In genomic region chr13:98026457-98026857, GRCh38 we compare ENCODE assay signal across 1 cellular context.
TF ChIP-seq lines count a peak whose summit lies in the region.

No MANE protein-coding gene starts in this region.

TF ChIP-seq in HepG2, 621 proteins besides CTCF, POLR2A, EP300 and RAD21 (continued from another document and continues in another):
- TF ChIP-seq ZBTB39 (CRISPR knock-in tag; IDR thresholded peaks at IDR 0.05) (no peak), ZSCAN12 (CRISPR knock-in tag; IDR thresholded peaks at IDR 0.05) (no peak), PHF21A (CRISPR knock-in tag; IDR thresholded peaks at IDR 0.05) (peak; percentile 94), ZFP62 (CRISPR knock-in tag; IDR thresholded peaks at IDR 0.05) (no peak), KAT7 (CRISPR knock-in tag; IDR thresholded peaks at IDR 0.05; ENCODE audit: borderline replicate concordance) (no peak), ASH2L (IDR thresholded peaks at IDR 0.05; ENCODE audit: insufficient read length, low read depth, low read length) (peak; percentile 73), TOPORS (CRISPR knock-in tag; IDR thresholded peaks at IDR 0.05) (no peak), BHLHE40 (IDR thresholded peaks at IDR 0.05; ENCODE audit: low read length) (peak; percentile 59; the same call in 1 of the 2 replicates), HMG20B (CRISPR knock-in tag; conservative IDR thresholded peaks at IDR 0.05) (peak; percentile 90), ZNF7 (CRISPR knock-in tag; IDR thresholded peaks at IDR 0.05) (no peak), GRHL1 (CRISPR knock-in tag; conservative IDR thresholded peaks at IDR 0.05) (no peak), ZBED4 (CRISPR knock-in tag; IDR thresholded peaks at IDR 0.05; ENCODE audit: borderline replicate concordance) (no peak), MEIS2 (CRISPR knock-in tag; IDR thresholded peaks at IDR 0.05) (peak; percentile 67), PHF8 (CRISPR knock-in tag; IDR thresholded peaks at IDR 0.05) (no peak), MED13 (CRISPR knock-in tag; IDR thresholded peaks at IDR 0.05) (no peak), ZGPAT (CRISPR knock-in tag; IDR thresholded peaks at IDR 0.05) (peak; percentile 85), ZNF235 (CRISPR knock-in tag; IDR thresholded peaks at IDR 0.05; ENCODE audit: borderline replicate concordance) (no peak), HMGXB4 (CRISPR knock-in tag; IDR thresholded peaks at IDR 0.05; ENCODE audit: borderline replicate concordance in 1 of 2, low read depth in 1 of 2) (peak in 1 of 2 experiments; percentile 31; a peak in 1 of 4 replicates), ZNF552 (CRISPR knock-in tag; IDR thresholded peaks at IDR 0.05; ENCODE audit: borderline replicate concordance) (no peak), RBFOX2 (IDR thresholded peaks at IDR 0.05; ENCODE audit: low read depth, low read length) (no peak), GATA4 (IDR thresholded peaks at IDR 0.05; ENCODE audit: borderline replicate concordance, low read depth) (no peak), HCFC1 (IDR thresholded peaks at IDR 0.05; ENCODE audit: low read depth, low read length) (no peak), ZNF546 (CRISPR knock-in tag; conservative IDR thresholded peaks at IDR 0.05) (no peak), SOX6 (IDR thresholded peaks at IDR 0.05) (no peak), SOX6 (CRISPR knock-in tag; IDR thresholded peaks at IDR 0.05) (peak; percentile 89), TOE1 (CRISPR knock-in tag; IDR thresholded peaks at IDR 0.05) (0 out of 2 replicates have a peak, but pooled peaks have one; percentile 72), MAF1 (CRISPR knock-in tag; IDR thresholded peaks at IDR 0.05; ENCODE audit: borderline replicate concordance) (no peak), TARDBP (CRISPR knock-in tag; IDR thresholded peaks at IDR 0.05) (peak; percentile 92), SCMH1 (CRISPR knock-in tag; IDR thresholded peaks at IDR 0.05; ENCODE audit: borderline replicate concordance) (no peak), KDM4B (CRISPR knock-in tag; IDR thresholded peaks at IDR 0.05) (peak; percentile 79; the same call in 1 of the 2 replicates), ZNF24 (IDR thresholded peaks at IDR 0.05) (no peak), ZNF768 (CRISPR knock-in tag; IDR thresholded peaks at IDR 0.05) (no peak), ZNF597 (CRISPR knock-in tag; IDR thresholded peaks at IDR 0.05) (no peak), NFE2L1 (CRISPR knock-in tag; IDR thresholded peaks at IDR 0.05; ENCODE audit: borderline replicate concordance) (no peak), ZNF350 (CRISPR knock-in tag; IDR thresholded peaks at IDR 0.05; ENCODE audit: borderline replicate concordance, low read depth) (peak; percentile 75; the same call in 1 of the 2 replicates), HDAC1 (CRISPR knock-in tag; IDR thresholded peaks at IDR 0.05) (peak; percentile 93), ZNF557 (CRISPR knock-in tag; IDR thresholded peaks at IDR 0.05) (peak; percentile 60; the same call in 1 of the 2 replicates), ZNF224 (CRISPR knock-in tag; IDR thresholded peaks at IDR 0.05) (no peak), YY1 (IDR thresholded peaks at IDR 0.05; ENCODE audit: insufficient read depth, insufficient replicate concordance, low read depth, low read length) (peak; percentile 26), NFIB (CRISPR knock-in tag; IDR thresholded peaks at IDR 0.05; ENCODE audit: borderline replicate concordance) (no peak), MTF2 (CRISPR knock-in tag; IDR thresholded peaks at IDR 0.05; ENCODE audit: borderline replicate concordance) (no peak), PAWR (CRISPR knock-in tag; IDR thresholded peaks at IDR 0.05; ENCODE audit: borderline replicate concordance) (no peak), JUND (CRISPR knock-in tag; IDR thresholded peaks at IDR 0.05) (peak; percentile 68), ZSCAN20 (CRISPR knock-in tag; IDR thresholded peaks at IDR 0.05; ENCODE audit: borderline replicate concordance) (no peak), KDM5B (CRISPR knock-in tag; IDR thresholded peaks at IDR 0.05; ENCODE audit: borderline replicate concordance) (no peak), RFXAP (CRISPR knock-in tag; IDR thresholded peaks at IDR 0.05; ENCODE audit: borderline replicate concordance) (0 out of 2 replicates have a peak, but pooled peaks have one; percentile 61), ZNF839 (CRISPR knock-in tag; IDR thresholded peaks at IDR 0.05; ENCODE audit: borderline replicate concordance) (no peak), ZBTB21 (CRISPR knock-in tag; IDR thresholded peaks at IDR 0.05) (peak; percentile 62; the same call in 1 of the 2 replicates), ZSCAN29 (CRISPR knock-in tag; conservative IDR thresholded peaks at IDR 0.05) (no peak), ZSCAN5A (CRISPR knock-in tag; IDR thresholded peaks at IDR 0.05; ENCODE audit: borderline replicate concordance) (no peak), ZNF3 (CRISPR knock-in tag; IDR thresholded peaks at IDR 0.05) (no peak), IRF2 (CRISPR knock-in tag; IDR thresholded peaks at IDR 0.05) (peak; percentile 93), TEAD3 (CRISPR knock-in tag; optimal IDR thresholded peaks at IDR 0.05; ENCODE audit: borderline replicate concordance) (peak; percentile 87), NR2F2 (IDR thresholded peaks at IDR 0.05; ENCODE audit: borderline replicate concordance, low read depth) (peak; percentile 95), ZNF569 (CRISPR knock-in tag; IDR thresholded peaks at IDR 0.05; ENCODE audit: borderline replicate concordance) (no peak), RORA (CRISPR knock-in tag; IDR thresholded peaks at IDR 0.05) (no peak), ZNF788 (CRISPR knock-in tag; IDR thresholded peaks at IDR 0.05; ENCODE audit: borderline replicate concordance) (peak; percentile 76; the same call in 1 of the 2 replicates), FOXK1 (CRISPR knock-in tag; IDR thresholded peaks at IDR 0.05; ENCODE audit: borderline replicate concordance, low read depth) (peak; percentile 76; the same call in 1 of the 2 replicates), ZNF780A (CRISPR knock-in tag; IDR thresholded peaks at IDR 0.05) (no peak), ZBTB34 (CRISPR knock-in tag; IDR thresholded peaks at IDR 0.05) (peak; percentile 87), SMARCE1 (IDR thresholded peaks at IDR 0.05; ENCODE audit: borderline replicate concordance) (no peak), ZNF251 (CRISPR knock-in tag; IDR thresholded peaks at IDR 0.05) (no peak), GLI4 (CRISPR knock-in tag; IDR thresholded peaks at IDR 0.05; ENCODE audit: borderline replicate concordance) (no peak), ELF3 (CRISPR knock-in tag; IDR thresholded peaks at IDR 0.05) (peak; percentile 92)
